In genomic region chr10:78258303-78259030, GRCh38 we compare ENCODE assay signal across 16 cellular contexts.
DNase-seq lines count a peak whose midpoint lies in the region; TF ChIP-seq lines count a peak whose summit lies in the region.
"Had no signal": no experiment of that assay in that cellular context is flagged by ENCODE, and none has a peak within 500 bp of the region (broad histone marks: within the 10 kb centered on the region; RNA-seq: fewer than 3 reads in every experiment).

No MANE protein-coding gene starts in this region.

- H3K9ac ChIP-seq in parathyroid adenoma, result no peak overlapping the region

- H3K4me1 ChIP-seq in parathyroid adenoma, result peaks cover 3% of the 10 kb centered on the region

- TF ChIP-seq RAD21 in Ishikawa (IDR thresholded peaks at IDR 0.05; ENCODE audit: low read depth), result peak; percentile 55

- H2AFZ ChIP-seq in parathyroid adenoma, result no peak overlapping the region

- no peak overlapping the region for H3K27ac ChIP-seq in parathyroid adenoma
- H3K27ac ChIP-seq: coronary artery had no signal

- DNase-seq in GM10266 (ENCODE audit: extremely low spot score), result no peak
- DNase-seq in epithelial cell of esophagus (ENCODE audit: low read depth), result peak; percentile 18
- DNase-seq in NCI-H2029 treated with DMSO at 0.1 percent for 48 hours (lab: John Stamatoyannopoulos, UW), result no peak
- DNase-seq in HT-29 (ENCODE audit: low spot score), result no peak
- DNase-seq in mesenteric fat pad (ENCODE audit: low spot score), result no peak
- DNase-seq in NCI-H2081 treated with DMSO at 0.1 percent for 48 hours (lab: John Stamatoyannopoulos, UW), result no peak
- DNase-seq: activated CD8-positive, alpha-beta T cell treated with anti-CD3 and anti-CD28 coated beads, Interleukin-2, amount 10 ng/mL, durations not matched to agents 7 days and 5 days; C1 segment of cervical spinal cord; GDM1; head of caudate nucleus; KG1; kidney glomerular epithelial cell; SW 1271 had no signal

- no peaks in the 10 kb centered on the region for H3K79me2 ChIP-seq in parathyroid adenoma

- H3K4me3 ChIP-seq in epithelial cell of esophagus (ENCODE audit: low read length) (no peak overlapping the region), parathyroid adenoma (ENCODE audit: low read depth, low read length) (no peak overlapping the region)
- H3K4me3 ChIP-seq: coronary artery had no signal

- no peaks in the 10 kb centered on the region for H3K36me3 ChIP-seq in parathyroid adenoma (ENCODE audit: control insufficient read depth, insufficient read depth, low read length)

- H3K27me3 ChIP-seq in parathyroid adenoma (ENCODE audit: control insufficient read depth, insufficient read depth, low read length), result no peaks in the 10 kb centered on the region

- TF ChIP-seq CTCF in GM10266 (IDR thresholded peaks at IDR 0.05; ENCODE audit: control insufficient read depth, insufficient read depth, low read depth, missing control alignments), result peak; percentile 16
- TF ChIP-seq CTCF in epithelial cell of esophagus (IDR thresholded peaks at IDR 0.05; ENCODE audit: insufficient read depth, low read depth, low read length, missing control alignments), result peak; percentile 20
- peak; percentile 13 for TF ChIP-seq CTCF in parathyroid adenoma (IDR thresholded peaks at IDR 0.05)

- no peak overlapping the region for H3K4me2 ChIP-seq in parathyroid adenoma (ENCODE audit: low read length)

- H3K9me3 ChIP-seq in parathyroid adenoma (ENCODE audit: control insufficient read depth, low read length), result no peaks in the 10 kb centered on the region

- TF ChIP-seq EP300 in Ishikawa (IDR thresholded peaks at IDR 0.05; ENCODE audit: borderline replicate concordance), result no peak

TF ChIP-seq in Ishikawa, 13 proteins besides CTCF, POLR2A, EP300 and RAD21:
- TF ChIP-seq CREB1 (IDR thresholded peaks at IDR 0.05; ENCODE audit: low read depth) (no peak), ZBTB7A (IDR thresholded peaks at IDR 0.05; ENCODE audit: low read depth) (no peak), USF1 (IDR thresholded peaks at IDR 0.05) (no peak), EGR1 (IDR thresholded peaks at IDR 0.05) (no peak), TEAD4 (IDR thresholded peaks at IDR 0.05) (no peak), YY1 (IDR thresholded peaks at IDR 0.05; ENCODE audit: low read depth) (no peak), NFIC (IDR thresholded peaks at IDR 0.05) (no peak), TCF12 (IDR thresholded peaks at IDR 0.05; ENCODE audit: low read depth) (no peak), MAX (IDR thresholded peaks at IDR 0.05) (no peak), TAF1 (IDR thresholded peaks at IDR 0.05; ENCODE audit: low read depth) (no peak), REST (IDR thresholded peaks at IDR 0.05; ENCODE audit: low read depth) (no peak), CEBPB (IDR thresholded peaks at IDR 0.05) (no peak), FOXM1 (IDR thresholded peaks at IDR 0.05; ENCODE audit: borderline replicate concordance, low read depth) (no peak)
